27 cellular contexts compared by ENCODE assay signal in genomic region chr13:85675508-85675907, GRCh38.
"Had no signal": no experiment of that assay in that cellular context is flagged by ENCODE, and none has a peak within 500 bp of the region (broad histone marks: within the 10 kb centered on the region; RNA-seq: fewer than 3 reads in every experiment).

No MANE protein-coding gene starts in this region.

- H3K4me3 Mint-ChIP-seq: naive thymus-derived CD8-positive, alpha-beta T cell; nephron; neural crest cell; stimulated activated effector memory CD8-positive, alpha-beta T cell treated with anti-CD3 and anti-CD28 coated beads, Interleukin-12 subunit alpha, Interleukin-12 subunit beta, amount 100 ng/mL, for 72 hours; stimulated activated naive CD8-positive, alpha-beta T cell treated with anti-CD3 and anti-CD28 coated beads, Interleukin-15, Interleukin-2, amounts not matched to agents 100 ng/mL and 50 ng/mL, for 24 hours had no signal

- H3K4me3 ChIP-seq: left lung, lower lobe of right lung, pancreas, prostate gland, sigmoid colon, spleen, suprapubic skin, thoracic aorta, tibial artery, upper lobe of right lung had no signal

- H3K27me3 Mint-ChIP-seq: naive thymus-derived CD8-positive, alpha-beta T cell; stimulated activated naive CD8-positive, alpha-beta T cell treated with anti-CD3 and anti-CD28 coated beads, Interleukin-15, Interleukin-2, amounts not matched to agents 100 ng/mL and 50 ng/mL, for 24 hours had no signal

- H3K27ac Mint-ChIP-seq: naive thymus-derived CD8-positive, alpha-beta T cell; nephron; stimulated activated effector memory CD8-positive, alpha-beta T cell treated with anti-CD3 and anti-CD28 coated beads, Interleukin-12 subunit alpha, Interleukin-12 subunit beta, amount 100 ng/mL, for 72 hours; stimulated activated naive CD8-positive, alpha-beta T cell treated with anti-CD3 and anti-CD28 coated beads, Interleukin-15, Interleukin-2, amounts not matched to agents 100 ng/mL and 50 ng/mL, for 24 hours had no signal

- H3K4me1 ChIP-seq: left lung, lower lobe of right lung, pancreas, prostate gland, sigmoid colon, spleen, suprapubic skin, tibial artery, upper lobe of right lung had no signal

- H3K27me3 ChIP-seq: left lung, pancreas, sigmoid colon, spleen, suprapubic skin, tibial artery, upper lobe of right lung had no signal

- H3K9me3 ChIP-seq: pancreas, prostate gland, tibial artery, upper lobe of right lung had no signal

- H3K36me3 ChIP-seq: left lung, lower lobe of right lung, pancreas, prostate gland, sigmoid colon, spleen, suprapubic skin, thoracic aorta, tibial artery, upper lobe of right lung had no signal

- ATAC-seq: left cardiac atrium; left lung; lower lobe of right lung; naive thymus-derived CD8-positive, alpha-beta T cell; pancreas; right cardiac atrium; stimulated activated effector memory CD8-positive, alpha-beta T cell treated with anti-CD3 and anti-CD28 coated beads, Interleukin-12 subunit alpha, Interleukin-12 subunit beta, amount 100 ng/mL, for 72 hours; upper lobe of right lung had no signal

- H3K4me1 Mint-ChIP-seq: nephron; neural crest cell; stimulated activated effector memory CD8-positive, alpha-beta T cell treated with anti-CD3 and anti-CD28 coated beads, Interleukin-12 subunit alpha, Interleukin-12 subunit beta, amount 100 ng/mL, for 72 hours had no signal

- H3K36me3 Mint-ChIP-seq: naive thymus-derived CD8-positive, alpha-beta T cell; stimulated activated effector memory CD8-positive, alpha-beta T cell treated with anti-CD3 and anti-CD28 coated beads, Interleukin-12 subunit alpha, Interleukin-12 subunit beta, amount 100 ng/mL, for 72 hours had no signal

- H3K27ac ChIP-seq: left lung, lower lobe of right lung, pancreas, prostate gland, sigmoid colon, spleen, suprapubic skin, thoracic aorta, tibial artery, upper lobe of right lung had no signal

- DNase-seq: hippocampal formation; kidney glomerular epithelial cell; left cardiac atrium; left lung; lower lobe of right lung; mammary epithelial cell; mesenchymal stem cell; naive thymus-derived CD8-positive, alpha-beta T cell; nucleus accumbens; pancreas; retina; right cardiac atrium; sigmoid colon; small intestine; spleen; stimulated activated CD4-positive, alpha-beta T cell treated with anti-CD3 and anti-CD28 coated beads, Interleukin-4, amount 100 ng/mL, for 24 hours; stimulated activated naive CD4-positive, alpha-beta T cell; tibial artery; trophoblast cell; upper lobe of right lung had no signal
